24 cellular contexts compared by ENCODE assay signal in the genomic region with DNA sequence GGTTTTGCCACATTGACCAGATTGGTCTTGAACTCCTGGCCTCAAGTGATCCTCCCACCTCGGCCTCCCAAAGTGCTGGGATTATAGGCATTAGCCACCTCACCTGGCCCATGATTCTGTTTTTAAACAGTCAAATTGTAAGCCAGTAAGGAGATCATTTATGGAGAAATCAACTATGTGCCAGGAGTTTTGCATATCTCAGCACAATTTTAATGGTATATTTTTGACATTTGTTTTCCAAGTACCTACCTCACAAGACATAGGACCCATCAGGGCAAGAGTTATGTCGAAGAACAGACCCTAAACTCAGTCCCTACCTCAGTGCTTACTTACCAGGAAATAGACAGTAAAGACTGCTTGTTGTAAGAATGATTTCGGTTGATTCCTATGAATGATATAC.
DNase-seq lines count a peak whose midpoint lies in the region; ATAC-seq, FAIRE-seq and TF ChIP-seq lines count a peak whose summit lies in the region.
"Had no signal": no experiment of that assay in that cellular context is flagged by ENCODE, and none has a peak within 500 bp of the region (broad histone marks: within the 10 kb centered on the region; RNA-seq: fewer than 3 reads in every experiment).

No MANE protein-coding gene starts in this region.

- H2AK5ac ChIP-seq in IMR-90 (ENCODE audit: low read depth, low read length), result no peak overlapping the region

- H3K4me2 ChIP-seq in HepG2 (ENCODE audit: low read depth, low read length) (no peak overlapping the region), IMR-90 (ENCODE audit: low read depth, low read length) (no peak overlapping the region), K562 (ENCODE audit: insufficient read depth, low read length) (no peak overlapping the region)
- H3K4me2 ChIP-seq: BLaER1 treated with 17β-estradiol and CSF1 and Interleukin-3, amounts not matched to agents 10 nM and 100 nM had no signal

- H3K27me3 ChIP-seq in HepG2 (ENCODE audit: control insufficient read depth in 1 of 2, insufficient read depth in 2 of 2, low read length in 2 of 2) (no peaks in the 10 kb centered on the region), right lobe of liver (no peaks in the 10 kb centered on the region), IMR-90 (ENCODE audit: control insufficient read depth, insufficient read depth, low read length) (no peaks in the 10 kb centered on the region), K562 (ENCODE audit: control insufficient read depth in 2 of 2, insufficient read depth in 2 of 2, low read length in 2 of 2) (peaks cover 0 to 3% of the 10 kb centered on the region in 2 experiments; a peak in 4 of 5 replicates)
- H3K27me3 ChIP-seq: BLaER1 treated with 17β-estradiol and CSF1 and Interleukin-3, amounts not matched to agents 10 nM and 100 nM had no signal

- TF ChIP-seq RAD21 in HepG2 (CRISPR knock-in tag; IDR thresholded peaks at IDR 0.05), result no peak
- TF ChIP-seq RAD21 in IMR-90 (IDR thresholded peaks at IDR 0.05; ENCODE audit: low read length), result no peak
- no peak for TF ChIP-seq RAD21 in K562 (CRISPR knock-in tag; conservative IDR thresholded peaks at IDR 0.05 in 1 of 2, IDR thresholded peaks at IDR 0.05 in 1 of 2)

- no peaks in the 10 kb centered on the region for H3K79me2 ChIP-seq in HepG2 (ENCODE audit: insufficient read depth, low read length)
- H3K79me2 ChIP-seq in K562 (ENCODE audit: control insufficient read depth, insufficient read depth, low read length), result no peaks in the 10 kb centered on the region

- H3K27ac Mint-ChIP-seq in osteocyte (ENCODE audit: unreplicated experiment), result peak overlapping the region; percentile 67
- H3K27ac Mint-ChIP-seq: B cell; CD4-positive, alpha-beta T cell; CD8-positive, alpha-beta T cell had no signal

- H3K4me3 ChIP-seq in HepG2 (replicated peaks in 1 of 3; ENCODE audit: insufficient read depth in 1 of 3, low read depth in 2 of 3, low read length in 3 of 3) (no peak overlapping the region), right lobe of liver (no peak overlapping the region), IMR-90 (ENCODE audit: insufficient read depth, low read depth, low read length) (no peak overlapping the region), K562 (no peak overlapping the region)
- H3K4me3 ChIP-seq: BLaER1 treated with 17β-estradiol and CSF1 and Interleukin-3, amounts not matched to agents 10 nM and 100 nM had no signal

- no peak overlapping the region for H3K18ac ChIP-seq in IMR-90 (ENCODE audit: low read depth, low read length)

- no peaks in the 10 kb centered on the region for H3K27me3 Mint-ChIP-seq in osteocyte (ENCODE audit: unreplicated experiment)
- H3K27me3 Mint-ChIP-seq: CD4-positive, alpha-beta T cell had no signal

- no peak for TF ChIP-seq POLR2A in HepG2 (IDR thresholded peaks at IDR 0.05; ENCODE audit: insufficient read depth in 1 of 2, low read depth in 2 of 2, low read length in 2 of 2)
- TF ChIP-seq POLR2A in right lobe of liver (IDR thresholded peaks at IDR 0.05), result no peak
- TF ChIP-seq POLR2A in IMR-90 (IDR thresholded peaks at IDR 0.05; ENCODE audit: low read depth, low read length), result no peak
- TF ChIP-seq POLR2A in K562 (conservative IDR thresholded peaks at IDR 0.05), result no peak

- 89% methylated on average over 3 of the region's 3 CpGs for WGBS in HepG2 (ENCODE audit: low lambda C conversion rate)
- 57% methylated on average over 3 of the region's 3 CpGs for WGBS in right lobe of liver (ENCODE audit: insufficient coverage, low coverage, low lambda C conversion rate, missing lambda C conversion rate)
- no CpG with 5 or more reads among the region's 3 CpGs for WGBS in IMR-90 (ENCODE audit: extremely low coverage in 2 of 2, insufficient read length in 1 of 2), 2 experiments
- WGBS in K562 (ENCODE audit: insufficient coverage, low coverage, missing lambda C conversion rate), result 0% methylated on average over 3 of the region's 3 CpGs

- H3K56ac ChIP-seq in IMR-90 (ENCODE audit: extremely low read depth, insufficient read depth, low read length), result no peak overlapping the region

- H3K4me1 Mint-ChIP-seq in osteocyte (ENCODE audit: unreplicated experiment), result peaks cover 46% of the 10 kb centered on the region

- no peak overlapping the region for H2AFZ ChIP-seq in HepG2 (ENCODE audit: low read length)
- no peak overlapping the region for H2AFZ ChIP-seq in IMR-90 (replicated peaks; ENCODE audit: low read length, poor library complexity)
- no peak overlapping the region for H2AFZ ChIP-seq in K562 (ENCODE audit: low read depth, low read length)

- DNase-seq in HepG2 (ENCODE audit: low spot score), result no peak
- DNase-seq in right lobe of liver, result no peak
- DNase-seq in IMR-90, result no peak
- DNase-seq in K562 (ENCODE audit: extremely low read depth in 1 of 4, low spot score in 3 of 4), result no peak
- no peak for DNase-seq in osteocyte (ENCODE audit: extremely low spot score, unreplicated experiment)
- DNase-seq in HUDEP-2 (lab: John Stamatoyannopoulos, UW; ENCODE audit: unreplicated experiment in 76 of 76), result no peak
- DNase-seq in activated naive CD4-positive, alpha-beta T cell treated with anti-CD3 and anti-CD28 coated beads, Interleukin-2, amount 50 U/mL, for 16 hours, result no peak
- DNase-seq: 8988T; AML-193; Caco-2; Calu3; CD4-positive, alpha-beta T cell; CD8-positive, alpha-beta T cell; DMS79 treated with DMSO at 0.1 percent for 48 hours; GF-D8 had no signal

- no peak overlapping the region for H4K5ac ChIP-seq in IMR-90 (ENCODE audit: low read depth, low read length)

- H3K9me3 ChIP-seq in HepG2 (ENCODE audit: low read length) (no peaks in the 10 kb centered on the region), right lobe of liver (no peaks in the 10 kb centered on the region), IMR-90 (ENCODE audit: control insufficient read depth, insufficient read depth, low read length) (no peaks in the 10 kb centered on the region), K562 (replicated peaks; ENCODE audit: control insufficient read depth, insufficient read depth, low read depth, low read length) (no peaks in the 10 kb centered on the region)
- H3K9me3 ChIP-seq: Caco-2 had no signal

- H3K23ac ChIP-seq in IMR-90 (ENCODE audit: low read depth, low read length), result no peak overlapping the region

- H3K4ac ChIP-seq in IMR-90 (ENCODE audit: low read depth, low read length), result no peak overlapping the region

- H2BK15ac ChIP-seq in IMR-90 (ENCODE audit: low read depth, low read length), result no peak overlapping the region

- in situ Hi-C loops in HepG2 (cut with HindIII; ENCODE audit: extremely low pct_ligation_motif_present, low pct_unique_long_range_greater_than_20kb), result no loop called here
- in situ Hi-C loops in IMR-90 (cut with MboI; ENCODE audit: low sequenced_read_pairs), result no loop called here
- in situ Hi-C loops in K562 (cut with MboI), result no loop called here

- no peak overlapping the region for H3K14ac ChIP-seq in IMR-90 (replicated peaks; ENCODE audit: low read depth, low read length)

- ATAC-seq in HepG2, result no peak
- no peak for ATAC-seq in right lobe of liver
- ATAC-seq in IMR-90 (ENCODE audit: low read depth), result no peak
- ATAC-seq in K562, result no peak
- ATAC-seq in HG02623 (IDR thresholded peaks at IDR 0.05; ENCODE audit: unreplicated experiment), result no peak
- ATAC-seq: CD8-positive, alpha-beta T cell had no signal

- no peak for FAIRE-seq in HepG2 (lab: Jason Lieb, UNC)
- no peak for FAIRE-seq in K562 (lab: Jason Lieb, UNC)
- FAIRE-seq: A204.1, D721Med, G401.6, GM12891, GM19239 had no signal

- dilution Hi-C loops in IMR-90 (cut with HindIII; ENCODE audit: low sequenced_read_pairs, unreplicated experiment), result no loop called here

- no peak overlapping the region for H2BK120ac ChIP-seq in IMR-90 (ENCODE audit: low read depth, low read length)

- no peaks in the 10 kb centered on the region for H3K9me3 Mint-ChIP-seq in osteocyte (ENCODE audit: unreplicated experiment)
- H3K9me3 Mint-ChIP-seq: CD4-positive, alpha-beta T cell; CD8-positive, alpha-beta T cell had no signal

- no peak overlapping the region for H2BK5ac ChIP-seq in IMR-90 (ENCODE audit: low read depth, low read length, poor library complexity, severe bottlenecking)

- H3K9me1 ChIP-seq in IMR-90 (ENCODE audit: insufficient read depth, low read length) (peaks cover 2% of the 10 kb centered on the region), K562 (ENCODE audit: control insufficient read depth, insufficient read depth, low read length) (no peaks in the 10 kb centered on the region)

- no peak for TF ChIP-seq CTCF in HepG2 (CRISPR knock-in tag; IDR thresholded peaks at IDR 0.05)
- no peak for TF ChIP-seq CTCF in right lobe of liver (IDR thresholded peaks at IDR 0.05)
- TF ChIP-seq CTCF in IMR-90 (conservative IDR thresholded peaks at IDR 0.05; ENCODE audit: low read depth, low read length), result no peak
- no peak for TF ChIP-seq CTCF in K562 (IDR thresholded peaks at IDR 0.05 in 2 of 3, conservative IDR thresholded peaks at IDR 0.05 in 1 of 3; ENCODE audit: insufficient read depth in 2 of 3, low read depth in 1 of 3, low read length in 3 of 3)
- TF ChIP-seq CTCF in osteocyte (IDR thresholded peaks at IDR 0.05), result no peak

- no peak overlapping the region for H3K27ac ChIP-seq in HepG2 (ENCODE audit: extremely low read length, insufficient read depth, low read length)
- H3K27ac ChIP-seq in right lobe of liver, result no peak overlapping the region
- H3K27ac ChIP-seq in IMR-90 (ENCODE audit: insufficient read depth, low read length), result no peak overlapping the region
- no peak overlapping the region for H3K27ac ChIP-seq in K562 (ENCODE audit: extremely low read depth, low read depth, low read length)
- H3K27ac ChIP-seq: BLaER1 treated with 17β-estradiol and CSF1 and Interleukin-3, amounts not matched to agents 10 nM and 100 nM; C4-2B had no signal

- no peak overlapping the region for H3K4me3 Mint-ChIP-seq in osteocyte (ENCODE audit: unreplicated experiment)
- H3K4me3 Mint-ChIP-seq: B cell; CD4-positive, alpha-beta T cell; CD8-positive, alpha-beta T cell had no signal

- TF ChIP-seq EP300 in HepG2 (IDR thresholded peaks at IDR 0.05; ENCODE audit: low read depth in 2 of 2, low read length in 2 of 2), result no peak
- TF ChIP-seq EP300 in HepG2 (CRISPR knock-in tag; IDR thresholded peaks at IDR 0.05; ENCODE audit: borderline replicate concordance), result no peak
- TF ChIP-seq EP300 in K562 (IDR thresholded peaks at IDR 0.05; ENCODE audit: low read length), result no peak

- no peak overlapping the region for H2AK9ac ChIP-seq in IMR-90 (replicated peaks; ENCODE audit: low read depth, low read length, poor library complexity)

- H4K20me1 ChIP-seq in HepG2 (ENCODE audit: insufficient read depth, low read length), result no peaks in the 10 kb centered on the region
- no peaks in the 10 kb centered on the region for H4K20me1 ChIP-seq in IMR-90 (ENCODE audit: insufficient read depth, low read length)
- no peaks in the 10 kb centered on the region for H4K20me1 ChIP-seq in K562 (replicated peaks; ENCODE audit: control insufficient read depth, insufficient read depth, low read length)
- H4K20me1 ChIP-seq: BLaER1 treated with 17β-estradiol and CSF1 and Interleukin-3, amounts not matched to agents 10 nM and 100 nM had no signal

- CTCF ChIA-PET in HepG2 (lab: Yijun Ruan, JAX; ENCODE audit: low intra/inter-chr PET ratio, low total read pairs) (no interaction called here), IMR-90 (lab: Yijun Ruan, JAX) (no interaction called here), K562 (lab: Yijun Ruan, JAX; ENCODE audit: low intra/inter-chr PET ratio) (no interaction called here)

- intact Hi-C loops in HepG2 (cut with micrococcal nuclease; ENCODE audit: unreplicated experiment) (no loop called here), right lobe of liver (cut with DNase I) (no loop called here), IMR-90 (cut with micrococcal nuclease) (no loop called here), K562 (cut with micrococcal nuclease) (no loop called here)

- H4K91ac ChIP-seq in IMR-90 (ENCODE audit: insufficient read depth, low read depth, low read length), result no peak overlapping the region

- BruUV-seq in HepG2 (replicated peaks; lab: Mats Ljungman, UMichigan), result no TSS peak
- no TSS peak for BruUV-seq in IMR-90 (replicated peaks; lab: Mats Ljungman, UMichigan)
- no TSS peak for BruUV-seq in K562 (replicated peaks; lab: Mats Ljungman, UMichigan)

- H3K9ac ChIP-seq in HepG2 (ENCODE audit: insufficient read depth, low read depth, low read length) (no peak overlapping the region), IMR-90 (ENCODE audit: low read depth, low read length) (no peak overlapping the region), K562 (ENCODE audit: insufficient read depth in 1 of 2, low read depth in 2 of 2, low read length in 2 of 2) (no peak overlapping the region)
- H3K9ac ChIP-seq: BLaER1 treated with 17β-estradiol and CSF1 and Interleukin-3, amounts not matched to agents 10 nM and 100 nM had no signal

- no peak overlapping the region for H4K8ac ChIP-seq in IMR-90 (ENCODE audit: low read depth in 2 of 2, low read length in 2 of 2)

- H3K36me3 ChIP-seq in HepG2 (replicated peaks in 1 of 2; ENCODE audit: control insufficient read depth in 1 of 2, insufficient read depth in 2 of 2, low read length in 2 of 2) (no peaks in the 10 kb centered on the region), right lobe of liver (no peaks in the 10 kb centered on the region), IMR-90 (ENCODE audit: control insufficient read depth, insufficient read depth, low read length) (no peaks in the 10 kb centered on the region), K562 (ENCODE audit: control insufficient read depth, insufficient read depth, low read length) (no peaks in the 10 kb centered on the region)
- H3K36me3 ChIP-seq: BLaER1 treated with 17β-estradiol and CSF1 and Interleukin-3, amounts not matched to agents 10 nM and 100 nM had no signal

- H3K4me1 ChIP-seq in HepG2 (ENCODE audit: insufficient read depth, low read length), result peaks cover 12% of the 10 kb centered on the region
- no peaks in the 10 kb centered on the region for H3K4me1 ChIP-seq in right lobe of liver
- H3K4me1 ChIP-seq in IMR-90 (ENCODE audit: control insufficient read depth, insufficient read depth, low read length), result peaks cover 14% of the 10 kb centered on the region
- no peaks in the 10 kb centered on the region for H3K4me1 ChIP-seq in K562 (replicated peaks in 1 of 2; ENCODE audit: control insufficient read depth in 2 of 2, insufficient read depth in 2 of 2, low read length in 2 of 2)
- H3K4me1 ChIP-seq: Caco-2 had no signal

- POLR2A ChIA-PET in HepG2 (lab: Yijun Ruan, JAX), result no interaction called here
- POLR2A ChIA-PET in IMR-90 (lab: Charles Lee; ENCODE audit: unreplicated experiment), result no interaction called here
- POLR2A ChIA-PET in K562 (lab: Yijun Ruan, JAX), result no interaction called here

- H2BK20ac ChIP-seq in IMR-90 (ENCODE audit: low read depth, low read length), result 0 out of 2 replicates have a peak overlapping the region, but pooled peaks have one; percentile 26

- no peaks in the 10 kb centered on the region for H3K79me1 ChIP-seq in IMR-90 (ENCODE audit: low read depth in 1 of 2, low read length in 2 of 2)

- H3K36me3 Mint-ChIP-seq in osteocyte (ENCODE audit: unreplicated experiment), result no peaks in the 10 kb centered on the region
- H3K36me3 Mint-ChIP-seq: CD8-positive, alpha-beta T cell had no signal
